ENCODE assay signal across 19 cellular contexts in genomic region chr19:53190253-53190652, GRCh38.
DNase-seq lines count a peak whose midpoint lies in the region; ATAC-seq and TF ChIP-seq lines count a peak whose summit lies in the region.
"Had no signal": no experiment of that assay in that cellular context is flagged by ENCODE, and none has a peak within 500 bp of the region (broad histone marks: within the 10 kb centered on the region; RNA-seq: fewer than 3 reads in every experiment).

No MANE protein-coding gene starts in this region.

- no peaks in the 10 kb centered on the region for H3K27me3 Mint-ChIP-seq in stimulated activated naive B cell treated with anti-CD40 and anti-IgM and Interleukin-4, amounts not matched to agents 10 μg/mL and 1 μg/mL and 100 μg/mL, for 72 hours
- H3K27me3 Mint-ChIP-seq in activated naive CD8-positive, alpha-beta T cell treated with anti-CD3 and anti-CD28 coated beads, Interleukin-2, amount 50 U/mL, for 24 hours = no peaks in the 10 kb centered on the region

- H3K4me3 Mint-ChIP-seq in stimulated activated naive B cell treated with anti-CD40 and anti-IgM and Interleukin-4, amounts not matched to agents 10 μg/mL and 1 μg/mL and 100 μg/mL, for 72 hours = no peak overlapping the region
- no peak overlapping the region for H3K4me3 Mint-ChIP-seq in activated naive CD8-positive, alpha-beta T cell treated with anti-CD3 and anti-CD28 coated beads, Interleukin-2, amount 50 U/mL, for 24 hours
- H3K4me3 Mint-ChIP-seq: CD8-positive, alpha-beta T cell; GM23338; HFFc6 had no signal

- H3K9me3 ChIP-seq in DND-41 (ENCODE audit: insufficient read depth, low read length, severe bottlenecking) = no peaks in the 10 kb centered on the region
- H3K9me3 ChIP-seq in Loucy (ENCODE audit: insufficient read depth, low read depth, low read length) = no peaks in the 10 kb centered on the region
- H3K9me3 ChIP-seq: HAP-1 had no signal

- H3K4me1 ChIP-seq in DND-41 (ENCODE audit: insufficient read depth, low read length) = peaks cover 19% of the 10 kb centered on the region
- H3K4me1 ChIP-seq in Loucy (ENCODE audit: insufficient read depth, low read length, poor library complexity, severe bottlenecking) = peaks cover 9% of the 10 kb centered on the region
- H3K4me1 ChIP-seq: Caco-2, HAP-1 had no signal

- H3K4me1 Mint-ChIP-seq in stimulated activated naive B cell treated with anti-CD40 and anti-IgM and Interleukin-4, amounts not matched to agents 10 μg/mL and 1 μg/mL and 100 μg/mL, for 72 hours = peaks cover 29 to 39% of the 10 kb centered on the region in 2 donors
- H3K4me1 Mint-ChIP-seq in activated naive CD8-positive, alpha-beta T cell treated with anti-CD3 and anti-CD28 coated beads, Interleukin-2, amount 50 U/mL, for 24 hours = peaks cover 18% of the 10 kb centered on the region

- H3K9me3 Mint-ChIP-seq in stimulated activated naive B cell treated with anti-CD40 and anti-IgM and Interleukin-4, amounts not matched to agents 10 μg/mL and 1 μg/mL and 100 μg/mL, for 72 hours = peaks cover 11 to 20% of the 10 kb centered on the region in 2 donors
- peaks cover 42% of the 10 kb centered on the region for H3K9me3 Mint-ChIP-seq in activated naive CD8-positive, alpha-beta T cell treated with anti-CD3 and anti-CD28 coated beads, Interleukin-2, amount 50 U/mL, for 24 hours

- H4K20me1 ChIP-seq in DND-41 (ENCODE audit: insufficient read depth, low read length) (no peaks in the 10 kb centered on the region), Loucy (ENCODE audit: insufficient read depth, low read length, poor library complexity, severe bottlenecking) (no peaks in the 10 kb centered on the region)
- H4K20me1 ChIP-seq: BLaER1 had no signal

- no peak overlapping the region for H3K4me2 ChIP-seq in DND-41 (ENCODE audit: insufficient read depth, low read length)
- H3K4me2 ChIP-seq in Loucy (ENCODE audit: low read depth, low read length, poor library complexity, severe bottlenecking) = no peak overlapping the region
- H3K4me2 ChIP-seq: BLaER1, GM23338 had no signal

- H2AFZ ChIP-seq in DND-41 (ENCODE audit: low read depth, low read length) (no peak overlapping the region), Loucy (ENCODE audit: low read length) (no peak overlapping the region)
- H2AFZ ChIP-seq: GM23338 had no signal

- no peaks in the 10 kb centered on the region for H3K9me2 ChIP-seq in Loucy (replicated peaks; ENCODE audit: low read depth, low read length)

- H3K36me3 ChIP-seq in DND-41 (ENCODE audit: insufficient read depth, low read length) = peaks cover 15% of the 10 kb centered on the region
- no peaks in the 10 kb centered on the region for H3K36me3 ChIP-seq in Loucy (ENCODE audit: insufficient read depth, low read length)
- H3K36me3 ChIP-seq: HAP-1 had no signal

- no peaks in the 10 kb centered on the region for H3F3A ChIP-seq in Loucy (ENCODE audit: low read depth)

- peak; percentile 21 for TF ChIP-seq CTCF in DND-41 (IDR thresholded peaks at IDR 0.05; ENCODE audit: borderline replicate concordance, extremely low read depth, low read length, poor library complexity, severe bottlenecking)
- TF ChIP-seq CTCF in Loucy (conservative IDR thresholded peaks at IDR 0.05; ENCODE audit: low read length) = 0 out of 2 replicates have a peak, but pooled peaks have one; percentile 22
- peak; percentile 23 for TF ChIP-seq CTCF in choroid plexus epithelial cell (conservative IDR thresholded peaks at IDR 0.05; ENCODE audit: low read depth, low read length)

- H3K9ac ChIP-seq in DND-41 (ENCODE audit: low read depth, low read length) = no peak overlapping the region
- H3K9ac ChIP-seq in Loucy (ENCODE audit: low read depth, low read length, poor library complexity, severe bottlenecking) = no peak overlapping the region
- H3K9ac ChIP-seq: BLaER1 had no signal

- peak overlapping the region; percentile 20 for H3K27ac Mint-ChIP-seq in stimulated activated naive B cell treated with anti-CD40 and anti-IgM and Interleukin-4, amounts not matched to agents 10 μg/mL and 1 μg/mL and 100 μg/mL, for 72 hours
- no peak overlapping the region for H3K27ac Mint-ChIP-seq in activated naive CD8-positive, alpha-beta T cell treated with anti-CD3 and anti-CD28 coated beads, Interleukin-2, amount 50 U/mL, for 24 hours
- H3K27ac Mint-ChIP-seq: CD4-positive, CD25-positive, alpha-beta regulatory T cell; CD8-positive, alpha-beta T cell; GM23338; HFFc6 had no signal

- H3K79me2 ChIP-seq in DND-41 (ENCODE audit: insufficient read depth, low read length) = peaks cover 18% of the 10 kb centered on the region
- H3K79me2 ChIP-seq in Loucy (ENCODE audit: insufficient read depth, low read length) = peaks cover 9% of the 10 kb centered on the region

- H3K4me3 ChIP-seq in DND-41 (ENCODE audit: low read depth in 1 of 2, low read length in 2 of 2) (no peak overlapping the region), Loucy (ENCODE audit: low read length, poor library complexity, severe bottlenecking) (no peak overlapping the region), choroid plexus epithelial cell (ENCODE audit: low read depth, low read length) (no peak overlapping the region)
- H3K4me3 ChIP-seq: BLaER1, GM12878, GM23338, HAP-1 had no signal

- H3K27me3 ChIP-seq in DND-41 (ENCODE audit: insufficient read depth, low read length, poor library complexity) (no peaks in the 10 kb centered on the region), Loucy (ENCODE audit: insufficient read depth, low read length, poor library complexity, severe bottlenecking) (no peaks in the 10 kb centered on the region)
- H3K27me3 ChIP-seq: BLaER1 had no signal

- peaks cover 27 to 36% of the 10 kb centered on the region in 2 donors for H3K36me3 Mint-ChIP-seq in stimulated activated naive B cell treated with anti-CD40 and anti-IgM and Interleukin-4, amounts not matched to agents 10 μg/mL and 1 μg/mL and 100 μg/mL, for 72 hours
- H3K36me3 Mint-ChIP-seq in activated naive CD8-positive, alpha-beta T cell treated with anti-CD3 and anti-CD28 coated beads, Interleukin-2, amount 50 U/mL, for 24 hours (ENCODE audit: low read depth) = peaks cover 40% of the 10 kb centered on the region

- ATAC-seq in DND-41 (ENCODE audit: insufficient read depth, low read depth) = no peak
- no peak for ATAC-seq in stimulated activated naive B cell treated with anti-CD40 and anti-IgM and Interleukin-4, amounts not matched to agents 10 μg/mL and 1 μg/mL and 100 μg/mL, for 72 hours (replicated peaks)
- ATAC-seq in activated naive CD8-positive, alpha-beta T cell treated with anti-CD3 and anti-CD28 coated beads, Interleukin-2, amount 50 U/mL, for 24 hours = no peak
- ATAC-seq: CD8-positive, alpha-beta T cell; GM12878; GM23338 had no signal

- no peak overlapping the region for H3K27ac ChIP-seq in DND-41 (ENCODE audit: low read length)
- H3K27ac ChIP-seq: BLaER1, C4-2B had no signal

- DNase-seq in DND-41 = no peak
- no peak for DNase-seq in choroid plexus epithelial cell (ENCODE audit: low read depth)
- DNase-seq in stimulated activated naive B cell treated with anti-CD40 and anti-IgM and Interleukin-4, amounts not matched to agents 10 μg/mL and 1 μg/mL and 100 μg/mL, for 72 hours = no peak
- no peak for DNase-seq in NCI-H2171 (lab: John Stamatoyannopoulos, UW)
- no peak for DNase-seq in activated naive CD8-positive, alpha-beta T cell treated with anti-CD3 and anti-CD28 coated beads, Interleukin-2, amount 50 U/mL, for 24 hours
- DNase-seq in activated CD4-positive, alpha-beta T cell treated with anti-CD3 and anti-CD28 coated beads for 1 hour = no peak
- DNase-seq: Caco-2; CD4-positive, CD25-positive, alpha-beta regulatory T cell; CD8-positive, alpha-beta T cell; DMS153; EL; GDM1; HFFc6 had no signal
